In the genomic region with DNA sequence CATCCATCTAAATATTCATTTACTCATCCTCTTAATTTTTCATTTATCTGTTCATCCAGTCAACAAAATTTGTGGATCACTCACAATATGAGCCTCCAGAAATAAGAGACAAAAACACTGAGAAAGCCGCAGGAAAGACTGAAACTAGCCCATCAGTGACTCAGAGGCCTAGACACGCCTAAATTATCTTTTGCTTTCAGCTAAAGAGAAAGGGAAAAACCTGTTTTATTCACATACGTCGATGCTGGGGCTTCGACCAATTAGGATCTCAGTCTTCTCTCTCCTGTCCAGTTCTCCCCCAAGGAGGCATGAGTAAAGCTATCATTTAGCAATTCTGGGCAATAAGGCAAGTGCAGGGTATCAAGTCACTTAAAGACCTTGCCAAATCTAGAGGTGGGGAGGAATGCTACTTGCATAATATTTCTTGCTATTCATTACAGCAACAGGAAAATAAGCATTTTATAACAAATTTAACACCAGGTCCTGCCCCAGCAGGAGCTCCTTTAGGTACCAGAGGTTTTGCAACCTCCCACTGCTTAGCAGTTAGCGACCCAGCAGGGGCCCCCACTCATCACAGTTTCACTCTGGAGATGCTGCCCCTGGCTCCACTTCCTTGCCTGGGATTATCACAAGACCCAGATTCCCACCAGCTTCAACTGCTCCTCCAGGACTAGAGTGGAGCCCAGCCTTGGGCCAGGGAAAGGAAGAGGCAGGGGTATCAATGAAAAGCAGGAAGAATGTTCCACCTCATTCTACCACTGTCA, we compare ENCODE assay signal across 1 cellular context.
TF ChIP-seq lines count a peak whose summit lies in the region.

No MANE protein-coding gene starts in this region.

TF ChIP-seq in GM12878, 131 proteins besides CTCF, POLR2A, EP300 and RAD21 (continued from another document):
- TF ChIP-seq, protein P1, sequence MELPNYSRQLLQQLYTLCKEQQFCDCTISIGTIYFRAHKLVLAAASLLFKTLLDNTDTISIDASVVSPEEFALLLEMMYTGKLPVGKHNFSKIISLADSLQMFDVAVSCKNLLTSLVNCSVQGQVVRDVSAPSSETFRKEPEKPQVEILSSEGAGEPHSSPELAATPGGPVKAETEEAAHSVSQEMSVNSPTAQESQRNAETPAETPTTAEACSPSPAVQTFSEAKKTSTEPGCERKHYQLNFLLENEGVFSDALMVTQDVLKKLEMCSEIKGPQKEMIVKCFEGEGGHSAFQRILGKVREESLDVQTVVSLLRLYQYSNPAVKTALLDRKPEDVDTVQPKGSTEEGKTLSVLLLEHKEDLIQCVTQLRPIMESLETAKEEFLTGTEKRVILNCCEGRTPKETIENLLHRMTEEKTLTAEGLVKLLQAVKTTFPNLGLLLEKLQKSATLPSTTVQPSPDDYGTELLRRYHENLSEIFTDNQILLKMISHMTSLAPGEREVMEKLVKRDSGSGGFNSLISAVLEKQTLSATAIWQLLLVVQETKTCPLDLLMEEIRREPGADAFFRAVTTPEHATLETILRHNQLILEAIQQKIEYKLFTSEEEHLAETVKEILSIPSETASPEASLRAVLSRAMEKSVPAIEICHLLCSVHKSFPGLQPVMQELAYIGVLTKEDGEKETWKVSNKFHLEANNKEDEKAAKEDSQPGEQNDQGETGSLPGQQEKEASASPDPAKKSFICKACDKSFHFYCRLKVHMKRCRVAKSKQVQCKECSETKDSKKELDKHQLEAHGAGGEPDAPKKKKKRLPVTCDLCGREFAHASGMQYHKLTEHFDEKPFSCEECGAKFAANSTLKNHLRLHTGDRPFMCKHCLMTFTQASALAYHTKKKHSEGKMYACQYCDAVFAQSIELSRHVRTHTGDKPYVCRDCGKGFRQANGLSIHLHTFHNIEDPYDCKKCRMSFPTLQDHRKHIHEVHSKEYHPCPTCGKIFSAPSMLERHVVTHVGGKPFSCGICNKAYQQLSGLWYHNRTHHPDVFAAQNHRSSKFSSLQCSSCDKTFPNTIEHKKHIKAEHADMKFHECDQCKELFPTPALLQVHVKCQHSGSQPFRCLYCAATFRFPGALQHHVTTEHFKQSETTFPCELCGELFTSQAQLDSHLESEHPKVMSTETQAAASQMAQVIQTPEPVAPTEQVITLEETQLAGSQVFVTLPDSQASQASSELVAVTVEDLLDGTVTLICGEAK (IDR thresholded peaks at IDR 0.05; ENCODE audit: borderline replicate concordance): no peak
- TF ChIP-seq KAT2A (conservative IDR thresholded peaks at IDR 0.05; ENCODE audit: control insufficient read depth, low read depth, low read length): no peak
- TF ChIP-seq, protein P2, sequence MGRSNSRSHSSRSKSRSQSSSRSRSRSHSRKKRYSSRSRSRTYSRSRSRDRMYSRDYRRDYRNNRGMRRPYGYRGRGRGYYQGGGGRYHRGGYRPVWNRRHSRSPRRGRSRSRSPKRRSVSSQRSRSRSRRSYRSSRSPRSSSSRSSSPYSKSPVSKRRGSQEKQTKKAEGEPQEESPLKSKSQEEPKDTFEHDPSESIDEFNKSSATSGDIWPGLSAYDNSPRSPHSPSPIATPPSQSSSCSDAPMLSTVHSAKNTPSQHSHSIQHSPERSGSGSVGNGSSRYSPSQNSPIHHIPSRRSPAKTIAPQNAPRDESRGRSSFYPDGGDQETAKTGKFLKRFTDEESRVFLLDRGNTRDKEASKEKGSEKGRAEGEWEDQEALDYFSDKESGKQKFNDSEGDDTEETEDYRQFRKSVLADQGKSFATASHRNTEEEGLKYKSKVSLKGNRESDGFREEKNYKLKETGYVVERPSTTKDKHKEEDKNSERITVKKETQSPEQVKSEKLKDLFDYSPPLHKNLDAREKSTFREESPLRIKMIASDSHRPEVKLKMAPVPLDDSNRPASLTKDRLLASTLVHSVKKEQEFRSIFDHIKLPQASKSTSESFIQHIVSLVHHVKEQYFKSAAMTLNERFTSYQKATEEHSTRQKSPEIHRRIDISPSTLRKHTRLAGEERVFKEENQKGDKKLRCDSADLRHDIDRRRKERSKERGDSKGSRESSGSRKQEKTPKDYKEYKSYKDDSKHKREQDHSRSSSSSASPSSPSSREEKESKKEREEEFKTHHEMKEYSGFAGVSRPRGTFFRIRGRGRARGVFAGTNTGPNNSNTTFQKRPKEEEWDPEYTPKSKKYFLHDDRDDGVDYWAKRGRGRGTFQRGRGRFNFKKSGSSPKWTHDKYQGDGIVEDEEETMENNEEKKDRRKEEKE (IDR thresholded peaks at IDR 0.05): no peak
- no peak for TF ChIP-seq RELA (IDR thresholded peaks at IDR 0.05; ENCODE audit: borderline replicate concordance, partially characterized antibody)
- TF ChIP-seq CREB1 (IDR thresholded peaks at IDR 0.05; ENCODE audit: low read depth): peak; percentile 34; the same call in 1 of the 2 replicates
- no peak for TF ChIP-seq POU2F2 (IDR thresholded peaks at IDR 0.05; ENCODE audit: borderline replicate concordance, low read depth, low read length)
- 0 out of 2 replicates have a peak, but pooled peaks have one; percentile 13 for TF ChIP-seq CREM (IDR thresholded peaks at IDR 0.05; ENCODE audit: low read depth)
- TF ChIP-seq, protein P3, sequence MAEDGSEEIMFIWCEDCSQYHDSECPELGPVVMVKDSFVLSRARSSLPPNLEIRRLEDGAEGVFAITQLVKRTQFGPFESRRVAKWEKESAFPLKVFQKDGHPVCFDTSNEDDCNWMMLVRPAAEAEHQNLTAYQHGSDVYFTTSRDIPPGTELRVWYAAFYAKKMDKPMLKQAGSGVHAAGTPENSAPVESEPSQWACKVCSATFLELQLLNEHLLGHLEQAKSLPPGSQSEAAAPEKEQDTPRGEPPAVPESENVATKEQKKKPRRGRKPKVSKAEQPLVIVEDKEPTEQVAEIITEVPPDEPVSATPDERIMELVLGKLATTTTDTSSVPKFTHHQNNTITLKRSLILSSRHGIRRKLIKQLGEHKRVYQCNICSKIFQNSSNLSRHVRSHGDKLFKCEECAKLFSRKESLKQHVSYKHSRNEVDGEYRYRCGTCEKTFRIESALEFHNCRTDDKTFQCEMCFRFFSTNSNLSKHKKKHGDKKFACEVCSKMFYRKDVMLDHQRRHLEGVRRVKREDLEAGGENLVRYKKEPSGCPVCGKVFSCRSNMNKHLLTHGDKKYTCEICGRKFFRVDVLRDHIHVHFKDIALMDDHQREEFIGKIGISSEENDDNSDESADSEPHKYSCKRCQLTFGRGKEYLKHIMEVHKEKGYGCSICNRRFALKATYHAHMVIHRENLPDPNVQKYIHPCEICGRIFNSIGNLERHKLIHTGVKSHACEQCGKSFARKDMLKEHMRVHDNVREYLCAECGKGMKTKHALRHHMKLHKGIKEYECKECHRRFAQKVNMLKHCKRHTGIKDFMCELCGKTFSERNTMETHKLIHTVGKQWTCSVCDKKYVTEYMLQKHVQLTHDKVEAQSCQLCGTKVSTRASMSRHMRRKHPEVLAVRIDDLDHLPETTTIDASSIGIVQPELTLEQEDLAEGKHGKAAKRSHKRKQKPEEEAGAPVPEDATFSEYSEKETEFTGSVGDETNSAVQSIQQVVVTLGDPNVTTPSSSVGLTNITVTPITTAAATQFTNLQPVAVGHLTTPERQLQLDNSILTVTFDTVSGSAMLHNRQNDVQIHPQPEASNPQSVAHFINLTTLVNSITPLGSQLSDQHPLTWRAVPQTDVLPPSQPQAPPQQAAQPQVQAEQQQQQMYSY (CRISPR knock-in tag; IDR thresholded peaks at IDR 0.05): no peak
- no peak for TF ChIP-seq TCF7 (IDR thresholded peaks at IDR 0.05; ENCODE audit: borderline replicate concordance)
- no peak for TF ChIP-seq MXI1 (IDR thresholded peaks at IDR 0.05; ENCODE audit: low read depth, low read length)
- TF ChIP-seq CHD1 (IDR thresholded peaks at IDR 0.05; ENCODE audit: low read depth, low read length): no peak
- no peak for TF ChIP-seq SREBF1 (IDR thresholded peaks at IDR 0.05; ENCODE audit: low read length)
- TF ChIP-seq CBFB (IDR thresholded peaks at IDR 0.05; ENCODE audit: low read depth): no peak
- TF ChIP-seq CEBPB (IDR thresholded peaks at IDR 0.05; ENCODE audit: borderline replicate concordance in 1 of 2, low read depth in 2 of 2, low read length in 2 of 2): no peak
- no peak for TF ChIP-seq POLR2AphosphoS2 (IDR thresholded peaks at IDR 0.05; ENCODE audit: low read depth, low read length)
- TF ChIP-seq FOXK2 (IDR thresholded peaks at IDR 0.05): no peak
- no peak for TF ChIP-seq STAT1 (conservative IDR thresholded peaks at IDR 0.05)
- TF ChIP-seq KDM1A (IDR thresholded peaks at IDR 0.05; ENCODE audit: borderline replicate concordance): no peak
- 0 out of 2 replicates have a peak, but pooled peaks have one; percentile 13 for TF ChIP-seq NFIC (IDR thresholded peaks at IDR 0.05; ENCODE audit: low read depth, low read length)
- peak; percentile 52; the same call in 1 of the 2 replicates for TF ChIP-seq RUNX3 (IDR thresholded peaks at IDR 0.05; ENCODE audit: low read length)
- TF ChIP-seq PML (IDR thresholded peaks at IDR 0.05; ENCODE audit: low read length): no peak
- TF ChIP-seq RCOR1 (conservative IDR thresholded peaks at IDR 0.05; ENCODE audit: low read depth, low read length): no peak
- TF ChIP-seq NBN (IDR thresholded peaks at IDR 0.05): 0 out of 2 replicates have a peak, but pooled peaks have one; percentile 26
- TF ChIP-seq, protein P4, sequence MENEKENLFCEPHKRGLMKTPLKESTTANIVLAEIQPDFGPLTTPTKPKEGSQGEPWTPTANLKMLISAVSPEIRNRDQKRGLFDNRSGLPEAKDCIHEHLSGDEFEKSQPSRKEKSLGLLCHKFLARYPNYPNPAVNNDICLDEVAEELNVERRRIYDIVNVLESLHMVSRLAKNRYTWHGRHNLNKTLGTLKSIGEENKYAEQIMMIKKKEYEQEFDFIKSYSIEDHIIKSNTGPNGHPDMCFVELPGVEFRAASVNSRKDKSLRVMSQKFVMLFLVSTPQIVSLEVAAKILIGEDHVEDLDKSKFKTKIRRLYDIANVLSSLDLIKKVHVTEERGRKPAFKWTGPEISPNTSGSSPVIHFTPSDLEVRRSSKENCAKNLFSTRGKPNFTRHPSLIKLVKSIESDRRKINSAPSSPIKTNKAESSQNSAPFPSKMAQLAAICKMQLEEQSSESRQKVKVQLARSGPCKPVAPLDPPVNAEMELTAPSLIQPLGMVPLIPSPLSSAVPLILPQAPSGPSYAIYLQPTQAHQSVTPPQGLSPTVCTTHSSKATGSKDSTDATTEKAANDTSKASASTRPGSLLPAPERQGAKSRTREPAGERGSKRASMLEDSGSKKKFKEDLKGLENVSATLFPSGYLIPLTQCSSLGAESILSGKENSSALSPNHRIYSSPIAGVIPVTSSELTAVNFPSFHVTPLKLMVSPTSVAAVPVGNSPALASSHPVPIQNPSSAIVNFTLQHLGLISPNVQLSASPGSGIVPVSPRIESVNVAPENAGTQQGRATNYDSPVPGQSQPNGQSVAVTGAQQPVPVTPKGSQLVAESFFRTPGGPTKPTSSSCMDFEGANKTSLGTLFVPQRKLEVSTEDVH (IDR thresholded peaks at IDR 0.05; ENCODE audit: low read depth, partially characterized antibody): no peak
- TF ChIP-seq TCF3 (IDR thresholded peaks at IDR 0.05; ENCODE audit: borderline replicate concordance, insufficient read depth, low read depth, low read length): no peak
- TF ChIP-seq HDGF (IDR thresholded peaks at IDR 0.05): no peak
- TF ChIP-seq CBX3 (IDR thresholded peaks at IDR 0.05; ENCODE audit: borderline replicate concordance, low read depth): no peak
- no peak for TF ChIP-seq ZSCAN29 (IDR thresholded peaks at IDR 0.05)
